Comparison of ENCODE assay signal across 8 cellular contexts in genomic region chr6:136550045-136550329, GRCh38. TPM values are rescaled to one million over a fixed set of nuclear protein-coding genes. Genes with fewer than 3 reads are reported as not detected.
A peak's percentile ranks its signal among the peaks of the same experiment; 100 is the strongest.
DNase-seq lines count a peak whose midpoint lies in the region; ATAC-seq and TF ChIP-seq lines count a peak whose summit lies in the region.

No MANE protein-coding gene starts in this region.

- H4K20me1 ChIP-seq in neural cell (ENCODE audit: insufficient read depth): no peaks in the 10 kb centered on the region

- H2AFZ ChIP-seq in neural cell (ENCODE audit: low read depth, low read length): no peak overlapping the region

- H3K79me2 ChIP-seq in neural cell (replicated peaks; ENCODE audit: insufficient read depth, low read length): no peaks in the 10 kb centered on the region

- intact Hi-C loops in esophagus squamous epithelium (cut with DNase I): no loop called here

- no CpG with 5 or more reads among the region's 46 CpGs for WGBS in esophagus squamous epithelium, 2 donors

- TF ChIP-seq CTCF in RWPE1 (conservative IDR thresholded peaks at IDR 0.05; ENCODE audit: low read depth) (no peak), esophagus squamous epithelium (IDR thresholded peaks at IDR 0.05) (no peak), neural cell (IDR thresholded peaks at IDR 0.05; ENCODE audit: poor library complexity, severe bottlenecking) (no peak)

- CTCF ChIA-PET in RWPE1 (lab: Yijun Ruan, JAX): interaction anchor here (0.5 to 1.3 kb wide), 8 partner anchors 8 to 243 kb away, joined by 3 to 7 read pairs (median 4); partner anchors contain the start of gene MAP3K5

- H3K27ac ChIP-seq in RWPE1 (no peak overlapping the region), esophagus squamous epithelium (peak overlapping the region; percentile 79 to 92 (median 87)), neural cell (ENCODE audit: low read length) (no peak overlapping the region)

- DNase-seq in activated gamma-delta T cell (lab: John Stamatoyannopoulos, UW) (peak; percentile 26), activated gamma-delta T cell treated with Interleukin-2 at 50 U/mL for 16 hours (no peak), RWPE1 (ENCODE audit: low spot score) (peak; percentile 51), esophagus squamous epithelium (lab: John Stamatoyannopoulos, UW) (no peak), globus pallidus (ENCODE audit: low spot score) (no peak), DMS153 treated with DMSO at 0.1 percent for 48 hours (lab: John Stamatoyannopoulos, UW; ENCODE audit: unreplicated experiment) (no peak)

- H3K36me3 ChIP-seq in esophagus squamous epithelium (peaks cover 0 to 4% (median 0%) of the 10 kb centered on the region in 3 donors), neural cell (ENCODE audit: insufficient read depth, low read length) (no peaks in the 10 kb centered on the region)

- no peak for TF ChIP-seq RAD21 in neural cell (conservative IDR thresholded peaks at IDR 0.05)

- peaks cover 0 to 29% (median 3%) of the 10 kb centered on the region in 3 donors for H3K4me1 ChIP-seq in esophagus squamous epithelium

- no peak for TF ChIP-seq EP300 in neural cell (conservative IDR thresholded peaks at IDR 0.05; ENCODE audit: poor library complexity, severe bottlenecking)

- peak overlapping the region; percentile 44 for H3K4me2 ChIP-seq in neural cell (ENCODE audit: low read length)

- H3K27me3 ChIP-seq in esophagus squamous epithelium (peaks cover 0 to 27% (median 0%) of the 10 kb centered on the region in 4 donors), neural cell (ENCODE audit: insufficient read depth, low read depth, low read length) (peaks cover 66% of the 10 kb centered on the region)

- H3K9ac ChIP-seq in neural cell (ENCODE audit: low read length): peak overlapping the region; percentile 57

- POLR2A ChIA-PET in RWPE1 (lab: Yijun Ruan, JAX; ENCODE audit: low non-redundant PET): no interaction called here

- H3K9me3 ChIP-seq in esophagus squamous epithelium (no peaks in the 10 kb centered on the region), neural cell (ENCODE audit: low read length) (no peaks in the 10 kb centered on the region)

- no peaks in the 10 kb centered on the region for H3F3A ChIP-seq in neural cell (ENCODE audit: insufficient read depth, low read length, poor library complexity, severe bottlenecking)

- H3K9me2 ChIP-seq in neural cell (ENCODE audit: insufficient read depth, low read length): no peaks in the 10 kb centered on the region

- ATAC-seq in HG02678 (IDR thresholded peaks at IDR 0.05; ENCODE audit: unreplicated experiment): peak; percentile 65

- H3K4me3 ChIP-seq in esophagus squamous epithelium (peak overlapping the region; percentile 56 to 91 (median 73)), neural cell (ENCODE audit: low read length) (peak overlapping the region; percentile 78)

- no peak for TF ChIP-seq POLR2A in esophagus squamous epithelium (IDR thresholded peaks at IDR 0.05)

TF ChIP-seq in neural cell, 6 proteins besides CTCF, POLR2A, EP300 and RAD21:
- TF ChIP-seq MXI1 (conservative IDR thresholded peaks at IDR 0.05; ENCODE audit: poor library complexity, severe bottlenecking) (no peak), REST (IDR thresholded peaks at IDR 0.05; ENCODE audit: borderline replicate concordance) (no peak), TAF1 (IDR thresholded peaks at IDR 0.05; ENCODE audit: low read depth) (no peak), EZH2 (IDR thresholded peaks at IDR 0.05; ENCODE audit: borderline replicate concordance, insufficient read depth, low read length, poor library complexity, severe bottlenecking) (no peak), SMC3 (conservative IDR thresholded peaks at IDR 0.05; ENCODE audit: poor library complexity) (no peak), POLR2AphosphoS5 (IDR thresholded peaks at IDR 0.05) (no peak)

RNA-seq across cellular contexts. Expression of gene MAP7, which starts 0.2 kb away (rescaled TPM):
- total RNA-seq in esophagus squamous epithelium: 10 to 100 TPM; 18.3 to 33.0 (median 28.2) TPM
- 3.6 and 5.1 TPM in 2 replicates for polyA plus RNA-seq in neural cell
- polyA minus RNA-seq in neural cell: 6.3 and 7.3 TPM in 2 replicates

Comparison
In these comparisons a context has a peak if more than half of its experiments do, and no peak if none do; other contexts are left out.
1. DNase-seq: peak in activated gamma-delta T cell (single experiment) and RWPE1 (single experiment); none in activated gamma-delta T cell treated with Interleukin-2 at 50 U/mL for 16 hours (single experiment), esophagus squamous epithelium (single experiment), globus pallidus (single experiment) and DMS153 treated with DMSO at 0.1 percent for 48 hours (single experiment).
2. H3K27ac ChIP-seq: peak in esophagus squamous epithelium (4 of 4); none in RWPE1 (single experiment) and neural cell (single experiment).